ENCODE assay signal across 1 cellular context in the genomic region with DNA sequence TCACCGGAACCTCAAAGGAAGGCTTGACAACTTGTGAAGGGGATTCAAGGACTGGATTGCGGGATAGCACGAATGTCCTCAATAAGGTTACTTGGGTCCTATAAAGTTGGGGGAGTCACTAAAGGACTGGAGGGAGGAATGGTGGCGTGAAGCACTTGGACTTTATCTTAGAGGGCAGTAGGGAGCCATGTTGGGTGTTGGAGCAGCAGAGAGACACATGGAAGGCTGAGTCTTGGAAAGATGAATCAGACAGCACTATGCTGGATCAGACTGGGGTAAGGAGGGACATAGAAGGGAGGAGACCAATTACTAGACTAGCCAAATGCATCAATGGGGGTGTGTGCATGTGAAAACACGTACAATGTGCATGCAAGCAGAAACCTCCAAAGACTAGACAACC.
TF ChIP-seq lines count a peak whose summit lies in the region.

No MANE protein-coding gene starts in this region.

TF ChIP-seq in HepG2, 621 proteins besides CTCF, POLR2A, EP300 and RAD21:
- no peak for TF ChIP-seq BORCS8-MEF2B (CRISPR knock-in tag; IDR thresholded peaks at IDR 0.05)
- no peak for TF ChIP-seq SMC3 (IDR thresholded peaks at IDR 0.05; ENCODE audit: low read length)
- TF ChIP-seq ZMYM3 (CRISPR knock-in tag; IDR thresholded peaks at IDR 0.05), result peak; percentile 11; the same call in 1 of the 2 replicates
